In the genomic region with DNA sequence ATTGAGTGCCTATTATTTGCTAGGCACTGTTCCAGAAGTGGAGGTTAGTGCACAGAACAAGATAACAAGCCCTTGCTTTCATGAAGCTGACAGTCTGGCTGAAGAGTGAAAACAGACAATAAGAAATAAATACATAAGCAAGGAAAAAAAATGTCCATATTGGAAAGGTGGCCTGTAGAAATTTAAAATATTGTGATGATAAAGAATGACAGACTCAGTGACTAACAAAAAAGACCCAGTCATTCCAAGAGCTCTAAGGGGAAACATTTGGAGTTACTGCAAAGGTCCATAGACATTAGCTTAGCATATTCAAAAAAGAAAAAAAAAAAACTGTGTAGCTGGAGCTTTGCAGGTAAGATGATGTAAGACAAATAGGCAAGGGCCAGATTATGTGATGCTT, we compare ENCODE assay signal across 11 cellular contexts. TPM values are rescaled to one million over a fixed set of nuclear protein-coding genes. Genes with fewer than 3 reads are reported as not detected.
DNase-seq lines count a peak whose midpoint lies in the region; ATAC-seq and TF ChIP-seq lines count a peak whose summit lies in the region.
"Had no signal": no experiment of that assay in that cellular context is flagged by ENCODE, and none has a peak within 500 bp of the region (broad histone marks: within the 10 kb centered on the region; RNA-seq: fewer than 3 reads in every experiment).

No MANE protein-coding gene starts in this region.

- peak overlapping the region; percentile 92 for H3K27ac Mint-ChIP-seq in MCF 10A (ENCODE audit: low read depth, unreplicated experiment)
- peak overlapping the region; percentile 32 for H3K27ac Mint-ChIP-seq in activated naive CD8-positive, alpha-beta T cell treated with anti-CD3 and anti-CD28 coated beads, Interleukin-2, amount 10 ng/mL, durations not matched to agents 7 days and 5 days
- H3K27ac Mint-ChIP-seq in naive thymus-derived CD4-positive, alpha-beta T cell, result peak overlapping the region; percentile 88 to 98 (median 94)

- ATAC-seq in activated naive CD8-positive, alpha-beta T cell treated with anti-CD3 and anti-CD28 coated beads, Interleukin-2, amount 10 ng/mL, durations not matched to agents 7 days and 5 days (ENCODE audit: low read depth), result no peak
- no peak for ATAC-seq in naive thymus-derived CD4-positive, alpha-beta T cell
- ATAC-seq in GM21717 (IDR thresholded peaks at IDR 0.05; ENCODE audit: unreplicated experiment), result no peak
- no peak for ATAC-seq in HG03460 (IDR thresholded peaks at IDR 0.05; ENCODE audit: unreplicated experiment)
- ATAC-seq in HG03442 (IDR thresholded peaks at IDR 0.05; ENCODE audit: unreplicated experiment), result no peak

- H3K27ac ChIP-seq in breast epithelium (peak overlapping the region in 1 of 2 donors; percentile 84), vagina (peak overlapping the region; percentile 94)
- H3K27ac ChIP-seq in naive thymus-derived CD4-positive, alpha-beta T cell (ENCODE audit: low read depth, low read length), result peak overlapping the region; percentile 86

- no TSS peak for BruUV-seq in MCF 10A (replicated peaks; lab: Mats Ljungman, UMichigan)

- peak overlapping the region; percentile 98 for H3K4me3 Mint-ChIP-seq in MCF 10A (ENCODE audit: unreplicated experiment)
- no peak overlapping the region for H3K4me3 Mint-ChIP-seq in activated naive CD8-positive, alpha-beta T cell treated with anti-CD3 and anti-CD28 coated beads, Interleukin-2, amount 10 ng/mL, durations not matched to agents 7 days and 5 days
- peak overlapping the region in 8 of 10 donors; percentile 69 to 99 (median 95) for H3K4me3 Mint-ChIP-seq in naive thymus-derived CD4-positive, alpha-beta T cell

- H3K4me3 ChIP-seq in breast epithelium (no peak overlapping the region), vagina (no peak overlapping the region)
- no peak overlapping the region for H3K4me3 ChIP-seq in naive thymus-derived CD4-positive, alpha-beta T cell (ENCODE audit: low read length)

- H3K36me3 Mint-ChIP-seq in MCF 10A (ENCODE audit: insufficient read depth, unreplicated experiment), result no peaks in the 10 kb centered on the region
- H3K36me3 Mint-ChIP-seq in activated naive CD8-positive, alpha-beta T cell treated with anti-CD3 and anti-CD28 coated beads, Interleukin-2, amount 10 ng/mL, durations not matched to agents 7 days and 5 days, result peaks cover 10% of the 10 kb centered on the region
- H3K36me3 Mint-ChIP-seq in naive thymus-derived CD4-positive, alpha-beta T cell, result peaks cover 0 to 28% (median 0%) of the 10 kb centered on the region in 5 donors

- DNase-seq in MCF 10A (ENCODE audit: unreplicated experiment) (no peak), breast epithelium (ENCODE audit: low spot score in 2 of 2) (no peak), vagina (ENCODE audit: extremely low spot score in 2 of 2) (no peak)
- no peak for DNase-seq in activated naive CD8-positive, alpha-beta T cell treated with anti-CD3 and anti-CD28 coated beads, Interleukin-2, amount 10 ng/mL, durations not matched to agents 7 days and 5 days
- DNase-seq in naive thymus-derived CD4-positive, alpha-beta T cell, result no peak
- DNase-seq: activated CD4-positive, alpha-beta T cell treated with anti-CD3 and anti-CD28 coated beads, Interleukin-2, amount 50 U/mL, for 4 hours; caudate nucleus; left ventricle myocardium superior had no signal

- H3K9me3 Mint-ChIP-seq in MCF 10A (ENCODE audit: unreplicated experiment), result no peaks in the 10 kb centered on the region
- H3K9me3 Mint-ChIP-seq in activated naive CD8-positive, alpha-beta T cell treated with anti-CD3 and anti-CD28 coated beads, Interleukin-2, amount 10 ng/mL, durations not matched to agents 7 days and 5 days, result peaks cover 4% of the 10 kb centered on the region
- H3K9me3 Mint-ChIP-seq in naive thymus-derived CD4-positive, alpha-beta T cell, result peaks cover 0 to 2% (median 0%) of the 10 kb centered on the region in 11 donors

- TF ChIP-seq POLR2A in breast epithelium (IDR thresholded peaks at IDR 0.05), result no peak
- TF ChIP-seq POLR2A in vagina (IDR thresholded peaks at IDR 0.05), result no peak

- intact Hi-C loops in MCF 10A (cut with micrococcal nuclease), result loop anchor here (5.0 to 10.0 kb wide), 3 partner anchors 53 to 499 kb away; no protein-coding TSS in a partner anchor
- intact Hi-C loops in breast epithelium (cut with DNase I; ENCODE audit: low total_unique reads), result loop anchor here (5.0 to 10.0 kb wide), 2 partner anchors 459 to 1117 kb away; no protein-coding TSS in a partner anchor
- intact Hi-C loops in naive thymus-derived CD4-positive, alpha-beta T cell (cut with micrococcal nuclease), result loop anchor here (5.0 to 10.0 kb wide), 4 partner anchors 128 to 1421 kb away; a partner anchor contains a TSS
- intact Hi-C loops in vagina (cut with DNase I), result loop anchor here (5.0 kb wide), 1 partner anchor 108 kb away; no protein-coding TSS in a partner anchor

- no peaks in the 10 kb centered on the region for H3K36me3 ChIP-seq in breast epithelium
- peaks cover 0 to 10% (median 0%) of the 10 kb centered on the region in 3 experiments for H3K36me3 ChIP-seq in naive thymus-derived CD4-positive, alpha-beta T cell (ENCODE audit: control insufficient read depth in 2 of 3, insufficient read depth in 3 of 3, low read length in 3 of 3)
- no peaks in the 10 kb centered on the region for H3K36me3 ChIP-seq in vagina

- H3K4me1 Mint-ChIP-seq in MCF 10A (ENCODE audit: insufficient read depth, unreplicated experiment), result peaks cover 44% of the 10 kb centered on the region
- H3K4me1 Mint-ChIP-seq in activated naive CD8-positive, alpha-beta T cell treated with anti-CD3 and anti-CD28 coated beads, Interleukin-2, amount 10 ng/mL, durations not matched to agents 7 days and 5 days, result peaks cover 26% of the 10 kb centered on the region
- peaks cover 25 to 74% (median 53%) of the 10 kb centered on the region in 7 donors for H3K4me1 Mint-ChIP-seq in naive thymus-derived CD4-positive, alpha-beta T cell

- TF ChIP-seq CTCF in MCF 10A (IDR thresholded peaks at IDR 0.05; ENCODE audit: unreplicated experiment) (no peak), breast epithelium (IDR thresholded peaks at IDR 0.05) (no peak), vagina (IDR thresholded peaks at IDR 0.05) (no peak)

- H3K9me3 ChIP-seq in breast epithelium (no peaks in the 10 kb centered on the region), vagina (no peaks in the 10 kb centered on the region)
- no peaks in the 10 kb centered on the region for H3K9me3 ChIP-seq in naive thymus-derived CD4-positive, alpha-beta T cell (ENCODE audit: control insufficient read depth in 2 of 3, low read length in 3 of 3)

- no peaks in the 10 kb centered on the region for H3K4me1 ChIP-seq in breast epithelium
- H3K4me1 ChIP-seq in naive thymus-derived CD4-positive, alpha-beta T cell (ENCODE audit: control insufficient read depth in 2 of 2, insufficient read depth in 2 of 2, low read length in 2 of 2), result peaks cover 23 to 29% of the 10 kb centered on the region in 2 donors
- peaks cover 32% of the 10 kb centered on the region for H3K4me1 ChIP-seq in vagina

- H3K27me3 Mint-ChIP-seq in MCF 10A (ENCODE audit: insufficient read depth, unreplicated experiment), result no peaks in the 10 kb centered on the region
- peaks cover 5% of the 10 kb centered on the region for H3K27me3 Mint-ChIP-seq in activated naive CD8-positive, alpha-beta T cell treated with anti-CD3 and anti-CD28 coated beads, Interleukin-2, amount 10 ng/mL, durations not matched to agents 7 days and 5 days
- H3K27me3 Mint-ChIP-seq in naive thymus-derived CD4-positive, alpha-beta T cell, result peaks cover 0 to 3% (median 0%) of the 10 kb centered on the region in 5 donors

- POLR2A ChIA-PET in MCF 10A (lab: Yijun Ruan, JAX), result interaction anchor here (0.7 to 3.5 kb wide), 6 partner anchors 12 to 1289 kb away, joined by 3 to 31 read pairs (median 10); a partner anchor contains a TSS
- POLR2A ChIA-PET in activated naive CD8-positive, alpha-beta T cell treated with anti-CD3 and anti-CD28 coated beads, Interleukin-2, amount 10 ng/mL, durations not matched to agents 7 days and 5 days (lab: Charles Lee), result interaction anchor here (1.1 to 3.3 kb wide), 3 partner anchors 52 to 98 kb away, joined by 4 to 14 read pairs (median 12); no protein-coding TSS in a partner anchor
- POLR2A ChIA-PET in naive thymus-derived CD4-positive, alpha-beta T cell (lab: Charles Lee), result interaction anchor here (0.6 to 3.0 kb wide), 8 partner anchors 12 to 128 kb away, joined by 3 to 23 read pairs (median 4); no protein-coding TSS in a partner anchor

- CTCF ChIA-PET in MCF 10A (lab: Yijun Ruan, JAX), result interaction anchor here (0.7 to 2.3 kb wide), 9 partner anchors 10 to 1122 kb away, joined by 3 to 10 read pairs (median 4); no protein-coding TSS in a partner anchor
- CTCF ChIA-PET in naive thymus-derived CD4-positive, alpha-beta T cell (lab: Charles Lee), result interaction anchor here (0.6 to 1.9 kb wide), 7 partner anchors 10 to 128 kb away, joined by 3 to 9 read pairs (median 4); no protein-coding TSS in a partner anchor

- H3K27me3 ChIP-seq in breast epithelium (no peaks in the 10 kb centered on the region), vagina (no peaks in the 10 kb centered on the region)
- H3K27me3 ChIP-seq in naive thymus-derived CD4-positive, alpha-beta T cell (ENCODE audit: control insufficient read depth in 2 of 2, insufficient read depth in 2 of 2, low read length in 2 of 2), result no peaks in the 10 kb centered on the region

RNA-seq across cellular contexts. Expression of a gene that starts 1.0 kb away (rescaled TPM):
- total RNA-seq in MCF 10A (2022), result 31.0 and 45.1 TPM in 2 replicates
- 100 to 1,000 TPM in 1 of 3 donors, 10 to 100 TPM in 2; 55.1 to 229 (median 77.4) TPM for total RNA-seq in breast epithelium
- 10 to 100 TPM; 20.8 to 27.6 TPM for total RNA-seq in activated naive CD8-positive, alpha-beta T cell treated with anti-CD3 and anti-CD28 coated beads, Interleukin-2, amount 10 ng/mL, durations not matched to agents 7 days and 5 days
- total RNA-seq in naive thymus-derived CD4-positive, alpha-beta T cell, result 10 to 100 TPM; 20.3 to 69.8 (median 50.0) TPM
- 10 to 100 TPM; 37.1 to 38.2 TPM for polyA plus RNA-seq in naive thymus-derived CD4-positive, alpha-beta T cell
- total RNA-seq in vagina, result 64.6 TPM

Comparison
In these comparisons a context has a peak if more than half of its experiments do, and no peak if none do; other contexts are left out.
1. H3K27ac Mint-ChIP-seq: peak in every context shown above with its lines; median percentile 94 in naive thymus-derived CD4-positive, alpha-beta T cell; 92 in MCF 10A; 32 in activated naive CD8-positive, alpha-beta T cell treated with anti-CD3 and anti-CD28 coated beads, Interleukin-2, amount 10 ng/mL, durations not matched to agents 7 days and 5 days.